Comparison of ENCODE assay signal across 9 cellular contexts in genomic region chr11:65917434-65918210, GRCh38. TPM values are rescaled to one million over a fixed set of nuclear protein-coding genes. Genes with fewer than 3 reads are reported as not detected.
DNase-seq lines count a peak whose midpoint lies in the region; ATAC-seq and TF ChIP-seq lines count a peak whose summit lies in the region.
"Had no signal": no experiment of that assay in that cellular context is flagged by ENCODE, and none has a peak within 500 bp of the region (broad histone marks: within the 10 kb centered on the region; RNA-seq: fewer than 3 reads in every experiment).

No MANE protein-coding gene starts in this region.

- H3K9me3 Mint-ChIP-seq in activated T-cell treated with anti-CD3 and anti-CD28 coated beads, Interleukin-2, amount 50 U/mL, for 72 hours: no peaks in the 10 kb centered on the region
- no peaks in the 10 kb centered on the region for H3K9me3 Mint-ChIP-seq in brain

- no peak for DNase-seq in activated T-cell treated with anti-CD3 and anti-CD28 coated beads, Interleukin-2, amount 50 U/mL, for 72 hours
- DNase-seq in activated T-cell treated with anti-CD3 and anti-CD28 coated beads, Interleukin-2, amount 50 U/mL, for 1 hour: no peak
- no peak for DNase-seq in lung (ENCODE audit: low spot score)
- DNase-seq in upper lobe of left lung: peak in 1 of 2 donors; percentile 84
- no peak for DNase-seq in activated CD8-positive, alpha-beta memory T cell treated with anti-CD3 and anti-CD28 coated beads, Interleukin-2, amount 50 U/mL, for 4 hours
- DNase-seq in NCI-H2029 treated with DMSO at 0.1 percent for 48 hours (lab: John Stamatoyannopoulos, UW): no peak

- H3K27me3 ChIP-seq in lung (ENCODE audit: control insufficient read depth, insufficient read depth) (no peaks in the 10 kb centered on the region), upper lobe of left lung (no peaks in the 10 kb centered on the region)

- TF ChIP-seq CTCF in brain (conservative IDR thresholded peaks at IDR 0.05) (no peak), lung (IDR thresholded peaks at IDR 0.05; ENCODE audit: control extremely low read depth, extremely low read depth) (no peak), upper lobe of left lung (IDR thresholded peaks at IDR 0.05) (no peak)

- H3K9me3 ChIP-seq in lung (ENCODE audit: control insufficient read depth in 2 of 2, insufficient read depth in 1 of 2, low read length in 1 of 2) (no peaks in the 10 kb centered on the region), upper lobe of left lung (no peaks in the 10 kb centered on the region)

- no peak for ATAC-seq in activated T-cell treated with anti-CD3 and anti-CD28 coated beads, Interleukin-2, amount 50 U/mL, for 72 hours (replicated peaks in 1 of 2)
- ATAC-seq in lung (ENCODE audit: insufficient read depth, low FRiP score) (no peak), upper lobe of left lung (ENCODE audit: low FRiP score in 2 of 2) (no peak), GM21367 (IDR thresholded peaks at IDR 0.05; ENCODE audit: unreplicated experiment) (no peak)

- no peaks in the 10 kb centered on the region for H3K27me3 Mint-ChIP-seq in activated T-cell treated with anti-CD3 and anti-CD28 coated beads, Interleukin-2, amount 50 U/mL, for 72 hours (ENCODE audit: low read depth)
- peaks cover 10% of the 10 kb centered on the region for H3K27me3 Mint-ChIP-seq in brain

- H3K36me3 Mint-ChIP-seq in activated T-cell treated with anti-CD3 and anti-CD28 coated beads, Interleukin-2, amount 50 U/mL, for 72 hours (ENCODE audit: insufficient read depth in 2 of 2): peaks cover 4 to 8% of the 10 kb centered on the region in 2 donors
- peaks cover 10% of the 10 kb centered on the region for H3K36me3 Mint-ChIP-seq in brain

- H3K27ac Mint-ChIP-seq in activated T-cell treated with anti-CD3 and anti-CD28 coated beads, Interleukin-2, amount 50 U/mL, for 72 hours: no peak overlapping the region
- peak overlapping the region; percentile 56 to 92 (median 71) for H3K27ac Mint-ChIP-seq in brain

- TF ChIP-seq POLR2A in upper lobe of left lung (IDR thresholded peaks at IDR 0.05): no peak

- WGBS in lung, 2 donors: 84 to 90% methylated on average over 35 of the region's 35 CpGs
- 80 to 86% methylated on average over 1 to 31 of the region's 35 CpGs for WGBS in upper lobe of left lung, 2 donors

- H3K4me3 Mint-ChIP-seq in activated T-cell treated with anti-CD3 and anti-CD28 coated beads, Interleukin-2, amount 50 U/mL, for 72 hours: peak overlapping the region; percentile 95 to 96
- peak overlapping the region; percentile 86 to 93 (median 88) for H3K4me3 Mint-ChIP-seq in brain

- peaks cover 16 to 41% of the 10 kb centered on the region in 2 donors for H3K4me1 ChIP-seq in lung (ENCODE audit: control insufficient read depth in 2 of 2, insufficient read depth in 2 of 2, low read length in 2 of 2)
- H3K4me1 ChIP-seq in upper lobe of left lung: peaks cover 46 to 52% (median 48%) of the 10 kb centered on the region in 4 donors

- H3K4me1 Mint-ChIP-seq in activated T-cell treated with anti-CD3 and anti-CD28 coated beads, Interleukin-2, amount 50 U/mL, for 72 hours (ENCODE audit: low read depth): peaks cover 43% of the 10 kb centered on the region
- H3K4me1 Mint-ChIP-seq in brain: peaks cover 42% of the 10 kb centered on the region

- H3K27ac ChIP-seq in lung (ENCODE audit: low read depth in 1 of 2, low read length in 1 of 2) (peak overlapping the region; percentile 90 to 95), upper lobe of left lung (peak overlapping the region; percentile 94 to 99 (median 97))

- peaks cover 0 to 11% of the 10 kb centered on the region in 2 donors for H3K36me3 ChIP-seq in lung (ENCODE audit: control insufficient read depth in 2 of 2, insufficient read depth in 2 of 2, low read length in 2 of 2)
- H3K36me3 ChIP-seq in upper lobe of left lung: peaks cover 0 to 16% (median 2%) of the 10 kb centered on the region in 4 donors

- H3K4me3 ChIP-seq in lung (peak overlapping the region; percentile 93), upper lobe of left lung (peak overlapping the region; percentile 75 to 99 (median 89))

- no peak for TF ChIP-seq EP300 in upper lobe of left lung (IDR thresholded peaks at IDR 0.05)

RNA-seq across cellular contexts. Expression of gene C11orf68, which starts 1.2 kb away (rescaled TPM):
- total RNA-seq in activated T-cell treated with anti-CD3 and anti-CD28 coated beads, Interleukin-2, amount 50 U/mL, for 72 hours: 10 to 100 TPM; 34.7 to 36.5 TPM
- polyA plus RNA-seq in brain (ENCODE audit: insufficient read depth, low read depth, low replicate concordance) (79.1 TPM), lung (10 to 100 TPM; 26.8 to 30.8 TPM)
- total RNA-seq in lung (10 to 100 TPM; 17.9 to 38.8 TPM), upper lobe of left lung (10 to 100 TPM; 11.5 to 42.4 (median 24.3) TPM)

RNA-seq across cellular contexts. Expression of gene DRAP1, which starts 1.6 kb away (rescaled TPM):
- 100 to 1,000 TPM; 126 to 145 TPM for total RNA-seq in activated T-cell treated with anti-CD3 and anti-CD28 coated beads, Interleukin-2, amount 50 U/mL, for 72 hours
- polyA plus RNA-seq in brain (ENCODE audit: insufficient read depth, low read depth, low replicate concordance) (170 TPM), lung (100 to 1,000 TPM in 1 of 2 donors, 10 to 100 TPM in 1; 99.4 to 140 TPM)
- total RNA-seq in lung (10 to 100 TPM; 40.8 to 92.7 TPM), upper lobe of left lung (100 to 1,000 TPM in 1 of 6 donors, 10 to 100 TPM in 5; 60.3 to 111 (median 80.0) TPM)

RNA-seq across cellular contexts. Expression of gene FOSL1, which starts 17.4 kb away (rescaled TPM):
- total RNA-seq in activated T-cell treated with anti-CD3 and anti-CD28 coated beads, Interleukin-2, amount 50 U/mL, for 72 hours: 10 to 100 TPM; 11.9 to 18.8 TPM
- polyA plus RNA-seq in brain (ENCODE audit: insufficient read depth, low read depth, low replicate concordance) (0.76 TPM), lung (10 to 100 TPM; 19.2 to 19.9 TPM)
- total RNA-seq in lung (10 to 100 TPM in 1 of 2 donors, under 1 TPM in 1; 0.43 to 11.4 TPM), upper lobe of left lung (10 to 100 TPM in 3 of 6 donors, 1 to 10 TPM in 3; 1.8 to 16.9 (median 8.2) TPM)

RNA-seq across cellular contexts. Expression of gene CCDC85B, which starts 27.1 kb away (rescaled TPM):
- 10 to 100 TPM; 35.4 to 37.5 TPM for total RNA-seq in activated T-cell treated with anti-CD3 and anti-CD28 coated beads, Interleukin-2, amount 50 U/mL, for 72 hours
- 38.8 TPM for polyA plus RNA-seq in brain (ENCODE audit: insufficient read depth, low read depth, low replicate concordance)
- 10 to 100 TPM; 20.7 to 55.4 TPM for total RNA-seq in lung
- 10 to 100 TPM; 52.5 to 63.4 TPM for polyA plus RNA-seq in lung
- 10 to 100 TPM; 19.9 to 69.7 (median 37.2) TPM for total RNA-seq in upper lobe of left lung

RNA-seq across cellular contexts. Expression of gene TSGA10IP, which starts 27.7 kb away (rescaled TPM):
- not detected for total RNA-seq in activated T-cell treated with anti-CD3 and anti-CD28 coated beads, Interleukin-2, amount 50 U/mL, for 72 hours
- polyA plus RNA-seq in brain (ENCODE audit: insufficient read depth, low read depth, low replicate concordance) (not detected), lung (under 1 TPM; 0.07 to 0.20 TPM)
- total RNA-seq in lung (under 1 TPM; 0.34 TPM), upper lobe of left lung (under 1 TPM in 2 of 6 donors, not detected in 4; 0.17 to 0.92 TPM)
- total RNA-seq: pulmonary artery endothelial cell had no signal
